23 cellular contexts compared by ENCODE assay signal in the genomic region with DNA sequence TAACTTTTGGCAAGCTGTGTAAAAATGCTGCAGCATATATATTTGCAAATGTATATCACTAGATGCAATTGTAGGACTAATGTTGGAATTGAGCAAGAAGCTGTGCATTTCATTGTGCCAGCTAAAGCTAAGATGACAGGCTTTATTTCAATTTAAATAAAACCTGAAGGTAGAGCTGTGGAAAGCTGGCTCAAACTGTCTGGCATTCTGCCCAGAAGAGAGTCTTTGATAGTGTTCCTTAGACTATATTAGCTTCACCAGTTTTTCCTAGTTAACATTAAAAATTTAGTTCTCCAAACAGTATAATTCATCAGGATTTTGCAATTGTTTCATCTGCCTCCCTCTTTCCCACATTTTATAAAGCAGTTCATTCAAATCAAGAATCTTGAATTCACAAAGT.
DNase-seq lines count a peak whose midpoint lies in the region; ATAC-seq, FAIRE-seq and TF ChIP-seq lines count a peak whose summit lies in the region.
"Had no signal": no experiment of that assay in that cellular context is flagged by ENCODE, and none has a peak within 500 bp of the region (broad histone marks: within the 10 kb centered on the region; RNA-seq: fewer than 3 reads in every experiment).

No MANE protein-coding gene starts in this region.

- H3K9me2 ChIP-seq in SK-N-SH: no peaks in the 10 kb centered on the region

- H3K27ac ChIP-seq in SK-N-SH (ENCODE audit: low read depth in 2 of 2, low read length in 1 of 2): no peak overlapping the region
- H3K27ac ChIP-seq: C4-2B, neutrophil, suprapubic skin had no signal

- H3K79me2 ChIP-seq in SK-N-SH (ENCODE audit: insufficient read depth): no peaks in the 10 kb centered on the region

- no peaks in the 10 kb centered on the region for H3K36me3 ChIP-seq in SK-N-SH (replicated peaks in 1 of 2; ENCODE audit: control insufficient read depth in 1 of 2, insufficient read depth in 2 of 2, low read length in 1 of 2)
- no peaks in the 10 kb centered on the region for H3K36me3 ChIP-seq in adipocyte (ENCODE audit: control insufficient read depth, insufficient read depth, low read length, severe bottlenecking)
- H3K36me3 ChIP-seq: MG63, neutrophil, suprapubic skin had no signal

- no peak for FAIRE-seq in HTR-8/SVneo (lab: Jason Lieb, UNC)

- POLR2A ChIA-PET in SK-N-SH (lab: Yijun Ruan, JAX): no interaction called here

- DNase-seq in SK-N-SH (no peak), adipocyte (ENCODE audit: low read depth) (peak; percentile 57), fibroblast of the aortic adventitia (ENCODE audit: low read depth) (peak; percentile 21), skeletal muscle cell (ENCODE audit: low read depth) (peak; percentile 38), HTR-8/SVneo (ENCODE audit: insufficient read length, low spot score) (no peak)
- no peak for DNase-seq in activated CD4-positive, alpha-beta T cell treated with anti-CD3 and anti-CD28 coated beads for 48 hours
- DNase-seq: activated CD4-positive, CD25-positive, alpha-beta regulatory T cell; activated CD8-positive, alpha-beta T cell treated with anti-CD3 and anti-CD28 coated beads for 36 hours; activated naive CD4-positive, alpha-beta T cell treated with anti-CD3 and anti-CD28 coated beads, Interleukin-2, amount 10 ng/mL, durations not matched to agents 7 days and 5 days; activated T-cell treated with anti-CD3 and anti-CD28 coated beads, Interleukin-2, amount 50 U/mL, for 4 hours; DND-41; HFFc6; IMR-90; MG63; NCI-H187; NCI-H524 treated with DMSO at 0.1 percent for 48 hours; stimulated activated CD4-positive, alpha-beta T cell treated with anti-CD3 and anti-CD28 coated beads, Interleukin-12 subunit alpha, Interleukin-12 subunit beta, amount 100 ng/mL, for 4 hours had no signal

- no peak for TF ChIP-seq EP300 in SK-N-SH (IDR thresholded peaks at IDR 0.05; ENCODE audit: borderline replicate concordance in 1 of 2, low read depth in 1 of 2, low read length in 1 of 2)

- CTCF ChIA-PET in SK-N-SH (lab: Yijun Ruan, JAX): interaction anchor here (1.0 to 1.5 kb wide), 3 partner anchors 10 to 47 kb away, joined by 3 read pairs; no protein-coding TSS in a partner anchor

- ATAC-seq in SK-N-SH treated with all-trans-retinoic acid at 6 μM for 48 hours: peak; percentile 48; the same call in 2 of the 3 replicates
- no peak for ATAC-seq in HG03565 (IDR thresholded peaks at IDR 0.05; ENCODE audit: unreplicated experiment)
- ATAC-seq: activated CD8-positive, alpha-beta T cell treated with anti-CD3 and anti-CD28 coated beads for 36 hours; activated T-cell treated with anti-CD3 and anti-CD28 coated beads, Interleukin-2, amount 50 U/mL, for 4 hours; left lobe of liver had no signal

- H3K4me3 ChIP-seq in SK-N-SH (ENCODE audit: low read depth in 2 of 2, low read length in 1 of 2) (no peak overlapping the region), adipocyte (ENCODE audit: low read length) (no peak overlapping the region), fibroblast of the aortic adventitia (ENCODE audit: low read depth, low read length) (no peak overlapping the region), skeletal muscle cell (ENCODE audit: low read depth, low read length) (no peak overlapping the region)
- H3K4me3 ChIP-seq: MG63, suprapubic skin had no signal

- no peak for TF ChIP-seq RAD21 in SK-N-SH (IDR thresholded peaks at IDR 0.05; ENCODE audit: low read length)

- TF ChIP-seq CTCF in SK-N-SH (IDR thresholded peaks at IDR 0.05) (no peak), fibroblast of the aortic adventitia (IDR thresholded peaks at IDR 0.05; ENCODE audit: insufficient read depth, low read length) (no peak)

- H3K27me3 ChIP-seq in SK-N-SH (ENCODE audit: insufficient read depth) (no peaks in the 10 kb centered on the region), adipocyte (replicated peaks; ENCODE audit: control insufficient read depth, insufficient read depth, low read length) (no peaks in the 10 kb centered on the region)
- H3K27me3 ChIP-seq: MG63, neutrophil, suprapubic skin had no signal

- H3K9me3 ChIP-seq in SK-N-SH: no peaks in the 10 kb centered on the region
- no peaks in the 10 kb centered on the region for H3K9me3 ChIP-seq in adipocyte (ENCODE audit: control insufficient read depth, low read length)
- H3K9me3 ChIP-seq: MG63, neutrophil, suprapubic skin had no signal

- H3K4me1 ChIP-seq in SK-N-SH (ENCODE audit: control insufficient read depth in 1 of 2, insufficient read depth in 2 of 2, low read depth in 1 of 2, low read length in 1 of 2): peaks cover 0 to 3% of the 10 kb centered on the region in 2 experiments; a peak in 2 of 4 replicates
- H3K4me1 ChIP-seq in adipocyte (ENCODE audit: control insufficient read depth, insufficient read depth, low read length): no peaks in the 10 kb centered on the region
- H3K4me1 ChIP-seq: suprapubic skin had no signal

- no peaks in the 10 kb centered on the region for H4K20me1 ChIP-seq in SK-N-SH (ENCODE audit: insufficient read depth)

- H2AFZ ChIP-seq in SK-N-SH (ENCODE audit: low read depth): no peak overlapping the region

- peaks cover 4% of the 10 kb centered on the region for H3F3A ChIP-seq in SK-N-SH (replicated peaks; ENCODE audit: insufficient read depth)

- no peak overlapping the region for H3K4me2 ChIP-seq in SK-N-SH

- no peak overlapping the region for H3K9ac ChIP-seq in SK-N-SH
- no peak overlapping the region for H3K9ac ChIP-seq in adipocyte (ENCODE audit: low read length)

TF ChIP-seq in SK-N-SH treated with all-trans-retinoic acid at 6 μM for 48 hours, 23 proteins besides CTCF, POLR2A, EP300 and RAD21:
- no peak for TF ChIP-seq BACH2 (CRISPR knock-in tag; IDR thresholded peaks at IDR 0.05; ENCODE audit: borderline replicate concordance)
- TF ChIP-seq ESRRG (CRISPR knock-in tag; IDR thresholded peaks at IDR 0.05): no peak
- no peak for TF ChIP-seq ZC3H10 (CRISPR knock-in tag; IDR thresholded peaks at IDR 0.05)

TF ChIP-seq in SK-N-SH, 30 proteins besides CTCF, POLR2A, EP300 and RAD21:
- TF ChIP-seq ELF1 (IDR thresholded peaks at IDR 0.05): no peak

Comparison
In these comparisons a context has a peak if more than half of its experiments do, and no peak if none do; other contexts are left out.
1. DNase-seq: peak in adipocyte (single experiment), fibroblast of the aortic adventitia (single experiment) and skeletal muscle cell (single experiment); none in SK-N-SH (single experiment), HTR-8/SVneo (single experiment) and activated CD4-positive, alpha-beta T cell treated with anti-CD3 and anti-CD28 coated beads for 48 hours (single experiment).